ENCODE assay signal across 8 cellular contexts in genomic region chr1:109619655-109620395, GRCh38. TPM values are rescaled to one million over a fixed set of nuclear protein-coding genes. Genes with fewer than 3 reads are reported as not detected.
A peak's percentile ranks its signal among the peaks of the same experiment; 100 is the strongest.
DNase-seq lines count a peak whose midpoint lies in the region; ATAC-seq and TF ChIP-seq lines count a peak whose summit lies in the region.

TSS of gene AMPD2 (plus strand) at chr1:109619837. CDS start at chr1:109621176, 1,339 bp downstream.

- TF ChIP-seq CTCF in AG10803 (conservative IDR thresholded peaks at IDR 0.05; ENCODE audit: low read length): no peak

- H3K4me3 ChIP-seq in AG10803 (ENCODE audit: low read length): peak within 1 kb of the TSS; percentile 99

- ATAC-seq in GM18909 (IDR thresholded peaks at IDR 0.05; ENCODE audit: poor library complexity, unreplicated experiment) (peak; percentile 64), HG03196 (IDR thresholded peaks at IDR 0.05; ENCODE audit: unreplicated experiment) (peak; percentile 43)

- peak; percentile 90 for DNase-seq in AG10803 (ENCODE audit: low read depth)
- peak; percentile 70 to 83 for DNase-seq in NOMO-1 (lab: John Stamatoyannopoulos, UW; ENCODE audit: unreplicated experiment in 2 of 2)
- DNase-seq in activated CD8-positive, alpha-beta memory T cell treated with anti-CD3 and anti-CD28 coated beads, Interleukin-2, amount 50 U/mL, for 4 hours: peak; percentile 71
- peak; percentile 67 for DNase-seq in epidermal melanocyte (ENCODE audit: insufficient read length, low spot score)
- DNase-seq in mucosa of gallbladder (ENCODE audit: low spot score): peak; percentile 79
- DNase-seq in stimulated activated CD8-positive, alpha-beta memory T cell treated with anti-CD3 and anti-CD28 coated beads, Interleukin-4, amount 100 ng/mL, for 48 hours: peak; percentile 83

RNA-seq across cellular contexts. Expression of gene AMPD2, which starts in this region (rescaled TPM):
- 171 TPM for total RNA-seq in mucosa of gallbladder

Comparison
In these comparisons a context has a peak if more than half of its experiments do, and no peak if none do; other contexts are left out.
1. Peak in every context shown above with its lines: DNase-seq, ATAC-seq and H3K4me3 ChIP-seq.